ENCODE assay signal across 2 cellular contexts in the genomic region with DNA sequence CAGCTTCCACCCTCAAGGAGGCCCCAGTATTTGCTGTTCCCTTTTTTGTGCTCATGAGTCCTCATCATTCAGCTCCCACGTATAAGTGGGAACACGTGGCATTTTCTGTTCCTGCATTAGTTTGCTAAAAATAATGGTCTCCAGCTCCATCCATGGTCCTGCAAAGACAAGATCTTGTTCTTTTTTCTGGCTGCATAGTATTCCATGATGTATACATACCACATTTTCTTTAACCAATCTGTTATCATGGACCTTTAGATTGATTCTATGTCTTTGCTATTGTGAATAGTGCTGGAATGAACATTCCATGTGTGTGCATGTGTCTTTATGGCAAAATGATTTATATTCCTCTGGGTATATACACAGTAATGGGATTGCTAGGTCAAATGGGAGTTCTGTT.
TF ChIP-seq lines count a peak whose summit lies in the region.

No MANE protein-coding gene starts in this region.

TF ChIP-seq in SK-N-SH treated with all-trans-retinoic acid at 6 μM for 48 hours, 23 proteins besides CTCF, POLR2A, EP300 and RAD21 (continued from another document):
- TF ChIP-seq, protein P1, sequence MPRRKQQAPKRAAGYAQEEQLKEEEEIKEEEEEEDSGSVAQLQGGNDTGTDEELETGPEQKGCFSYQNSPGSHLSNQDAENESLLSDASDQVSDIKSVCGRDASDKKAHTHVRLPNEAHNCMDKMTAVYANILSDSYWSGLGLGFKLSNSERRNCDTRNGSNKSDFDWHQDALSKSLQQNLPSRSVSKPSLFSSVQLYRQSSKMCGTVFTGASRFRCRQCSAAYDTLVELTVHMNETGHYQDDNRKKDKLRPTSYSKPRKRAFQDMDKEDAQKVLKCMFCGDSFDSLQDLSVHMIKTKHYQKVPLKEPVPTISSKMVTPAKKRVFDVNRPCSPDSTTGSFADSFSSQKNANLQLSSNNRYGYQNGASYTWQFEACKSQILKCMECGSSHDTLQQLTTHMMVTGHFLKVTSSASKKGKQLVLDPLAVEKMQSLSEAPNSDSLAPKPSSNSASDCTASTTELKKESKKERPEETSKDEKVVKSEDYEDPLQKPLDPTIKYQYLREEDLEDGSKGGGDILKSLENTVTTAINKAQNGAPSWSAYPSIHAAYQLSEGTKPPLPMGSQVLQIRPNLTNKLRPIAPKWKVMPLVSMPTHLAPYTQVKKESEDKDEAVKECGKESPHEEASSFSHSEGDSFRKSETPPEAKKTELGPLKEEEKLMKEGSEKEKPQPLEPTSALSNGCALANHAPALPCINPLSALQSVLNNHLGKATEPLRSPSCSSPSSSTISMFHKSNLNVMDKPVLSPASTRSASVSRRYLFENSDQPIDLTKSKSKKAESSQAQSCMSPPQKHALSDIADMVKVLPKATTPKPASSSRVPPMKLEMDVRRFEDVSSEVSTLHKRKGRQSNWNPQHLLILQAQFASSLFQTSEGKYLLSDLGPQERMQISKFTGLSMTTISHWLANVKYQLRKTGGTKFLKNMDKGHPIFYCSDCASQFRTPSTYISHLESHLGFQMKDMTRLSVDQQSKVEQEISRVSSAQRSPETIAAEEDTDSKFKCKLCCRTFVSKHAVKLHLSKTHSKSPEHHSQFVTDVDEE (CRISPR knock-in tag; IDR thresholded peaks at IDR 0.05), result no peak
- TF ChIP-seq PPARA (CRISPR knock-in tag; IDR thresholded peaks at IDR 0.05; ENCODE audit: borderline replicate concordance) (no peak), ZNF8 (CRISPR knock-in tag; IDR thresholded peaks at IDR 0.05) (peak; percentile 98)

TF ChIP-seq in SK-N-SH, 30 proteins besides CTCF, POLR2A, EP300 and RAD21 (continued from another document):
- TF ChIP-seq, protein P2, sequence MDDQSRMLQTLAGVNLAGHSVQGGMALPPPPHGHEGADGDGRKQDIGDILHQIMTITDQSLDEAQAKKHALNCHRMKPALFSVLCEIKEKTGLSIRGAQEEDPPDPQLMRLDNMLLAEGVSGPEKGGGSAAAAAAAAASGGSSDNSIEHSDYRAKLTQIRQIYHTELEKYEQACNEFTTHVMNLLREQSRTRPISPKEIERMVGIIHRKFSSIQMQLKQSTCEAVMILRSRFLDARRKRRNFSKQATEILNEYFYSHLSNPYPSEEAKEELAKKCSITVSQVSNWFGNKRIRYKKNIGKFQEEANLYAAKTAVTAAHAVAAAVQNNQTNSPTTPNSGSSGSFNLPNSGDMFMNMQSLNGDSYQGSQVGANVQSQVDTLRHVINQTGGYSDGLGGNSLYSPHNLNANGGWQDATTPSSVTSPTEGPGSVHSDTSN (IDR thresholded peaks at IDR 0.05), result no peak
- TF ChIP-seq FOSL2 (IDR thresholded peaks at IDR 0.05; ENCODE audit: borderline replicate concordance, low read depth) (no peak), RXRA (IDR thresholded peaks at IDR 0.05; ENCODE audit: borderline replicate concordance, low read depth) (no peak), POLR2AphosphoS5 (IDR thresholded peaks at IDR 0.05; ENCODE audit: low read depth, low read length) (no peak), TEAD4 (IDR thresholded peaks at IDR 0.05; ENCODE audit: borderline replicate concordance, insufficient read depth) (no peak), FOXM1 (IDR thresholded peaks at IDR 0.05; ENCODE audit: low read depth) (no peak), SMC3 (IDR thresholded peaks at IDR 0.05; ENCODE audit: low read depth, low read length) (no peak), NRF1 (IDR thresholded peaks at IDR 0.05; ENCODE audit: low read depth, low read length) (no peak)
- TF ChIP-seq, protein P3, sequence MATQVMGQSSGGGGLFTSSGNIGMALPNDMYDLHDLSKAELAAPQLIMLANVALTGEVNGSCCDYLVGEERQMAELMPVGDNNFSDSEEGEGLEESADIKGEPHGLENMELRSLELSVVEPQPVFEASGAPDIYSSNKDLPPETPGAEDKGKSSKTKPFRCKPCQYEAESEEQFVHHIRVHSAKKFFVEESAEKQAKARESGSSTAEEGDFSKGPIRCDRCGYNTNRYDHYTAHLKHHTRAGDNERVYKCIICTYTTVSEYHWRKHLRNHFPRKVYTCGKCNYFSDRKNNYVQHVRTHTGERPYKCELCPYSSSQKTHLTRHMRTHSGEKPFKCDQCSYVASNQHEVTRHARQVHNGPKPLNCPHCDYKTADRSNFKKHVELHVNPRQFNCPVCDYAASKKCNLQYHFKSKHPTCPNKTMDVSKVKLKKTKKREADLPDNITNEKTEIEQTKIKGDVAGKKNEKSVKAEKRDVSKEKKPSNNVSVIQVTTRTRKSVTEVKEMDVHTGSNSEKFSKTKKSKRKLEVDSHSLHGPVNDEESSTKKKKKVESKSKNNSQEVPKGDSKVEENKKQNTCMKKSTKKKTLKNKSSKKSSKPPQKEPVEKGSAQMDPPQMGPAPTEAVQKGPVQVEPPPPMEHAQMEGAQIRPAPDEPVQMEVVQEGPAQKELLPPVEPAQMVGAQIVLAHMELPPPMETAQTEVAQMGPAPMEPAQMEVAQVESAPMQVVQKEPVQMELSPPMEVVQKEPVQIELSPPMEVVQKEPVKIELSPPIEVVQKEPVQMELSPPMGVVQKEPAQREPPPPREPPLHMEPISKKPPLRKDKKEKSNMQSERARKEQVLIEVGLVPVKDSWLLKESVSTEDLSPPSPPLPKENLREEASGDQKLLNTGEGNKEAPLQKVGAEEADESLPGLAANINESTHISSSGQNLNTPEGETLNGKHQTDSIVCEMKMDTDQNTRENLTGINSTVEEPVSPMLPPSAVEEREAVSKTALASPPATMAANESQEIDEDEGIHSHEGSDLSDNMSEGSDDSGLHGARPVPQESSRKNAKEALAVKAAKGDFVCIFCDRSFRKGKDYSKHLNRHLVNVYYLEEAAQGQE (IDR thresholded peaks at IDR 0.05; ENCODE audit: low read depth, low read length), result no peak
